ENCODE assay signal across 8 cellular contexts in the genomic region with DNA sequence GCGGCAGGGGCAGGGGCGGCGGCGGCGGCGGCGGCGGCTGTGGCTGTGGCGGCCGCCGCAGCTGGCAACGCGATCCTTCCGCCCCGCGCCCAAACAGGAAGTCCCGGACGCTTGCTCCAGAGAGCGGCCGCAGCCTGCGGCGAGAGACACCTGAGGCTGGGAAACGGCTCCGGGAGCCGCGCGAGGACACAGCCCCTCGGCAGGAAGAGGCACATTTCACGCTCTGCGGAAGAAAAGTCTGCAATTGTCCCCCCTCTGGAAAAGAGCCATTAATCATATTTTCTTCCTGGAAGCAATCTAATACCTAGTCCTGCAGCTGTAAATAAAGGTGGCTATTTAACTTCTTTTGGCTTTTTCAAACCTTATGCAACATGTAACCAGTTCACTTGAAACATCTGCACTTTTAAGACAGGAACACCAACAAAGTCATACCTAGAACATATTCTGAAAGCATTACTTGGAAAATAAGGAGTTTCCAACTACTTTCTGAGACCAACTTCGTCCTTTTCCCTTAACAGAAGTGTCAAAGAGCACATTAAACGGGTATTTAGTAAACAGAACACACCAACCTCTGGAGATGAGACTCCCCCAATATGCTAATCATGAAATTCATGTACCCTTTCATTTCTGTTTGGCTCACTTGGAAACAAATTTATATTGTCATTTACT.
DNase-seq lines count a peak whose midpoint lies in the region; ATAC-seq and TF ChIP-seq lines count a peak whose summit lies in the region.

No MANE protein-coding gene starts in this region.

- no peaks in the 10 kb centered on the region for H3K27me3 Mint-ChIP-seq in activated T-cell treated with anti-CD3 and anti-CD28 coated beads, Interleukin-2, amount 50 U/mL, for 24 hours

- peaks cover 21% of the 10 kb centered on the region for H4K20me1 ChIP-seq in osteoblast (ENCODE audit: insufficient read depth, low read length)

- ATAC-seq in HG02759 (IDR thresholded peaks at IDR 0.05; ENCODE audit: unreplicated experiment): no peak

- H3K4me3 ChIP-seq in epithelial cell of proximal tubule (ENCODE audit: low read depth, low read length) (peak overlapping the region; percentile 86), osteoblast (ENCODE audit: insufficient read depth, low read length) (peak overlapping the region; percentile 82)

- peaks cover 33% of the 10 kb centered on the region for H3K36me3 Mint-ChIP-seq in activated T-cell treated with anti-CD3 and anti-CD28 coated beads, Interleukin-2, amount 50 U/mL, for 24 hours (ENCODE audit: low read depth)

- H3K4me2 ChIP-seq in osteoblast (ENCODE audit: insufficient read depth, low read length): peak overlapping the region; percentile 93

- TF ChIP-seq POLR2A in Raji (IDR thresholded peaks at IDR 0.05; ENCODE audit: insufficient read depth, low read depth, low read length): 0 out of 2 replicates have a peak, but pooled peaks have one; percentile 32

- no peaks in the 10 kb centered on the region for H3K9me3 Mint-ChIP-seq in activated T-cell treated with anti-CD3 and anti-CD28 coated beads, Interleukin-2, amount 50 U/mL, for 24 hours

- peak overlapping the region; percentile 100 for H3K4me3 Mint-ChIP-seq in activated T-cell treated with anti-CD3 and anti-CD28 coated beads, Interleukin-2, amount 50 U/mL, for 24 hours

- no peaks in the 10 kb centered on the region for H3K36me3 ChIP-seq in osteoblast (ENCODE audit: insufficient read depth, low read length)

- peak overlapping the region; percentile 91 for H3K27ac Mint-ChIP-seq in activated T-cell treated with anti-CD3 and anti-CD28 coated beads, Interleukin-2, amount 50 U/mL, for 24 hours

- peaks cover 33% of the 10 kb centered on the region for H3K79me2 ChIP-seq in osteoblast (ENCODE audit: insufficient read depth, low read length)

- peak overlapping the region; percentile 83 for H2AFZ ChIP-seq in osteoblast (ENCODE audit: low read length)

- no peaks in the 10 kb centered on the region for H3K9me3 ChIP-seq in osteoblast (ENCODE audit: low read depth, low read length)

- H3K4me1 Mint-ChIP-seq in activated T-cell treated with anti-CD3 and anti-CD28 coated beads, Interleukin-2, amount 50 U/mL, for 24 hours (ENCODE audit: low read depth): peaks cover 42% of the 10 kb centered on the region

- no peak for DNase-seq in activated T-cell treated with anti-CD3 and anti-CD28 coated beads, Interleukin-2, amount 50 U/mL, for 24 hours
- DNase-seq in activated T-cell treated with anti-CD3 and anti-CD28 coated beads, Interleukin-2, amount 50 U/mL, for 48 hours: no peak
- no peak for DNase-seq in epithelial cell of proximal tubule (ENCODE audit: low read depth)
- no peak for DNase-seq in osteoblast (ENCODE audit: insufficient read length, low spot score, missing footprints)
- DNase-seq in dermis blood vessel endothelial cell: no peak
- DNase-seq in NCI-H1694 treated with DMSO at 0.1 percent for 48 hours (lab: John Stamatoyannopoulos, UW): no peak

- TF ChIP-seq CTCF in epithelial cell of proximal tubule (conservative IDR thresholded peaks at IDR 0.05; ENCODE audit: low read depth, low read length): no peak
- TF ChIP-seq CTCF in osteoblast (IDR thresholded peaks at IDR 0.05; ENCODE audit: extremely low read depth, low read depth, low read length): no peak

- peaks cover 15% of the 10 kb centered on the region for H3K4me1 ChIP-seq in osteoblast (ENCODE audit: insufficient read depth, low read length)

- H3K27ac ChIP-seq in osteoblast (ENCODE audit: low read depth, low read length): peak overlapping the region; percentile 42

- H3K27me3 ChIP-seq in osteoblast (ENCODE audit: insufficient read depth, low read length): no peaks in the 10 kb centered on the region
